ENCODE assay signal across 1 cellular context in genomic region chr11:114315749-114316368, GRCh38.
A peak's percentile ranks its signal among the peaks of the same experiment; 100 is the strongest.
TF ChIP-seq lines count a peak whose summit lies in the region.

No MANE protein-coding gene starts in this region.

TF ChIP-seq in K562, 482 proteins besides CTCF, POLR2A, EP300 and RAD21 (continued from another document):
- TF ChIP-seq IRF9 (tag; IDR thresholded peaks at IDR 0.05): no peak
- TF ChIP-seq MAFF (IDR thresholded peaks at IDR 0.05; ENCODE audit: low read length): peak; percentile 36; the same call in 1 of the 2 replicates
- no peak for TF ChIP-seq SETDB1 (IDR thresholded peaks at IDR 0.05; ENCODE audit: low read length)
- peak; percentile 75 for TF ChIP-seq MAFG (tag; conservative IDR thresholded peaks at IDR 0.05)
- TF ChIP-seq ZNF316 (IDR thresholded peaks at IDR 0.05): peak; percentile 64
- 0 out of 4 replicates have a peak, but pooled peaks of 1 of the 2 experiments have one; percentile 12 for TF ChIP-seq FOXA3 (CRISPR knock-in tag; conservative IDR thresholded peaks at IDR 0.05 in 1 of 2, IDR thresholded peaks at IDR 0.05 in 1 of 2)
- TF ChIP-seq C11orf30 (IDR thresholded peaks at IDR 0.05; ENCODE audit: low read depth): peak; percentile 62
- TF ChIP-seq ZNF12 (CRISPR knock-in tag; IDR thresholded peaks at IDR 0.05): peak; percentile 51; the same call in 1 of the 2 replicates
TF ChIP-seq in K562: peak in this region for 7.
